In the genomic region with DNA sequence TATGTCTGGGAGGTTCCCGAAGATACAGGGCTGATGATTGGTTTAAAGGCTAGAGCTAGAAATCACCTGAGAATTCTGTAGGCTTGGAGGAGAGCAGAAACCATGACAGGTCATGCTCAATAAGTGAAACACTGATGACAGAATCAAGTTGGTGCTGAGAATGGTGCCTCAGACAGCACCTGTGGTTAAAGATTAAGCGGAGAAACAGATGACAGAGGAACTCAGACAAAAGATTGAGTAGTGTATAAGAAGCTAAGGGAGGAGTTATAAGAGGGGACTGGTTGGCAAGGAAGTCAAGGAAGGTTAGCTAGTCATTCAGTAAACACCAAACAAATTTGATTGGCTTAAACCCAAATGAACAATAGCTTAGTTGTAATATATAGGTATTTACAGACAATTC, we compare ENCODE assay signal across 22 cellular contexts.
"Had no signal": no experiment of that assay in that cellular context is flagged by ENCODE, and none has a peak within 500 bp of the region (broad histone marks: within the 10 kb centered on the region; RNA-seq: fewer than 3 reads in every experiment).

No MANE protein-coding gene starts in this region.

- DNase-seq: MM.1S, NCI-H1092 treated with DMSO at 0.1 percent for 48 hours, NCI-H1436, NCI-H187 treated with DMSO at 0.1 percent for 48 hours, NCI-H2029 treated with DMSO at 0.1 percent for 48 hours, NCI-H2171 treated with DMSO at 0.1 percent for 48 hours, NCI-H345, NCI-H446 treated with DMSO at 0.1 percent for 48 hours, NCI-H510A treated with DMSO at 0.1 percent for 48 hours, NCI-H526, NCI-H82, Right ventricle myocardium superior, RPMI8226, SIG-M5 had no signal

- H3K4me3 Mint-ChIP-seq: IgD-negative memory B cell had no signal

- H3K27me3 Mint-ChIP-seq: IgD-negative memory B cell had no signal

- H3K4me1 ChIP-seq: SJSA1 had no signal

- H3K4me2 ChIP-seq: KMS-11 had no signal

- H3K9me3 ChIP-seq: SJSA1 had no signal

- H3K27ac ChIP-seq: HL-60, KMS-11, SJSA1, SK-N-MC had no signal

- ATAC-seq: K562 had no signal

- H3K27me3 ChIP-seq: SJSA1 had no signal

- FAIRE-seq: HTR-8/SVneo, K562, RCC 7860 had no signal

- H3K27ac Mint-ChIP-seq: IgD-negative memory B cell had no signal

- H3K9ac ChIP-seq: KMS-11 had no signal

- H3K36me3 ChIP-seq: SJSA1 had no signal

- H3K4me3 ChIP-seq: K562, SJSA1, SK-N-MC had no signal
